ENCODE assay signal across 20 cellular contexts in genomic region chr17:56793506-56793905, GRCh38. TPM values are rescaled to one million over a fixed set of nuclear protein-coding genes. Genes with fewer than 3 reads are reported as not detected.
DNase-seq lines count a peak whose midpoint lies in the region; ATAC-seq, FAIRE-seq and TF ChIP-seq lines count a peak whose summit lies in the region.
"Had no signal": no experiment of that assay in that cellular context is flagged by ENCODE, and none has a peak within 500 bp of the region (broad histone marks: within the 10 kb centered on the region; RNA-seq: fewer than 3 reads in every experiment).

No MANE protein-coding gene starts in this region.

- H3K36me3 ChIP-seq in testis (ENCODE audit: low read depth, missing control alignments) = no peaks in the 10 kb centered on the region
- H3K36me3 ChIP-seq: BE2C had no signal

- no peaks in the 10 kb centered on the region for H3K27me3 ChIP-seq in testis
- H3K27me3 ChIP-seq: BE2C had no signal

- ATAC-seq in Right ventricle myocardium inferior (peak; percentile 37), left ventricle myocardium superior (no peak)
- ATAC-seq: CD8-positive, alpha-beta T cell; HepG2 had no signal

- intact Hi-C loops in Right ventricle myocardium inferior (cut with DNase I) = no loop called here
- intact Hi-C loops in left ventricle myocardium superior (cut with micrococcal nuclease) = no loop called here
- intact Hi-C loops in testis (cut with DNase I; ENCODE audit: low total_unique reads) = no loop called here

- no peak overlapping the region for H3K4me3 ChIP-seq in testis

- H3K27ac ChIP-seq in VCaP (peak overlapping the region; percentile 57), testis (no peak overlapping the region)
- H3K27ac ChIP-seq: 22Rv1, C4-2B had no signal

- H3K4me1 ChIP-seq in testis = no peaks in the 10 kb centered on the region
- H3K4me1 ChIP-seq: BE2C had no signal

- no peak for DNase-seq in Right ventricle myocardium inferior (ENCODE audit: missing footprints)
- DNase-seq in left ventricle myocardium superior = no peak
- DNase-seq in medulla oblongata (ENCODE audit: extremely low spot score) = peak; percentile 60
- DNase-seq in testis = peak; percentile 34
- no peak for DNase-seq in GM12892 (ENCODE audit: insufficient read length)
- no peak for DNase-seq in NCI-H2171 (lab: John Stamatoyannopoulos, UW)
- DNase-seq in HT-29 (ENCODE audit: low spot score) = no peak
- DNase-seq: BE2C; CD8-positive, alpha-beta T cell; COR-L47; DMS153; DMS79 treated with DMSO at 0.1 percent for 48 hours; GDM1; GOT3; H9 had no signal

- TF ChIP-seq POLR2A in testis (IDR thresholded peaks at IDR 0.05) (no peak), GM12892 (IDR thresholded peaks at IDR 0.05; ENCODE audit: low read depth, low read length) (no peak)

- TF ChIP-seq CTCF in VCaP (conservative IDR thresholded peaks at IDR 0.05) (no peak), testis (IDR thresholded peaks at IDR 0.05) (no peak)

- H3K9me3 ChIP-seq in testis = no peaks in the 10 kb centered on the region
- H3K9me3 ChIP-seq: BE2C had no signal

- FAIRE-seq in GM12892 (lab: Jason Lieb, UNC) = no peak
- FAIRE-seq: D721Med, HepG2 had no signal

RNA-seq across cellular contexts. Expression of gene C17orf67, which starts 40.2 kb away (rescaled TPM):
- 1.1 TPM for total RNA-seq in Right ventricle myocardium inferior
- 1.1 TPM for total RNA-seq in left ventricle myocardium superior
- total RNA-seq in testis = 1 to 10 TPM; 3.7 to 5.3 TPM
- 2.9 TPM for polyA plus RNA-seq in testis (ENCODE audit: insufficient read depth, low read depth, low replicate concordance)
- 1.6 TPM for polyA plus RNA-seq in GM12892 (2012; ENCODE audit: missing spikeins)
- total RNA-seq in HT-29 (2014; rRNA removed; shearing (Covaris generic)) = 0.81 and 1.7 TPM in 2 replicates

RNA-seq across cellular contexts. Expression of gene DGKE, which starts 40.4 kb away (rescaled TPM):
- total RNA-seq in Right ventricle myocardium inferior (3.0 TPM), left ventricle myocardium superior (3.6 TPM), testis (10 to 100 TPM; 26.3 to 27.7 TPM)
- polyA plus RNA-seq in testis (ENCODE audit: insufficient read depth, low read depth, low replicate concordance) = 13.3 TPM
- polyA plus RNA-seq in GM12892 (2012; ENCODE audit: missing spikeins) = 5.4 TPM
- 4.4 and 10.2 TPM in 2 replicates for total RNA-seq in HT-29 (2014; rRNA removed; shearing (Covaris generic))

Comparison
In these comparisons a context has a peak if more than half of its experiments do, and no peak if none do; other contexts are left out.
1. DNase-seq: peak in medulla oblongata (single experiment) and testis (single experiment); none in Right ventricle myocardium inferior (single experiment), left ventricle myocardium superior (single experiment), GM12892 (single experiment), NCI-H2171 (single experiment) and HT-29 (single experiment).